22 cellular contexts compared by ENCODE assay signal in genomic region chrX:150762258-150762867, GRCh38.
A peak's percentile ranks its signal among the peaks of the same experiment; 100 is the strongest.
DNase-seq lines count a peak whose midpoint lies in the region; ATAC-seq, FAIRE-seq and TF ChIP-seq lines count a peak whose summit lies in the region.
"Had no signal": no experiment of that assay in that cellular context is flagged by ENCODE, and none has a peak within 500 bp of the region (broad histone marks: within the 10 kb centered on the region; RNA-seq: fewer than 3 reads in every experiment).

No MANE protein-coding gene starts in this region.

- H3K36me3 Mint-ChIP-seq in stimulated activated naive B cell treated with anti-CD40 and anti-IgM and Interleukin-4, amounts not matched to agents 10 μg/mL and 1 μg/mL and 100 μg/mL, for 72 hours, result peaks cover 5 to 24% of the 10 kb centered on the region in 2 donors

- no peak overlapping the region for H2AFZ ChIP-seq in K562 (ENCODE audit: low read depth, low read length)
- H2AFZ ChIP-seq: PC-9 had no signal

- no peaks in the 10 kb centered on the region for H3K9me3 Mint-ChIP-seq in stimulated activated naive B cell treated with anti-CD40 and anti-IgM and Interleukin-4, amounts not matched to agents 10 μg/mL and 1 μg/mL and 100 μg/mL, for 72 hours
- H3K9me3 Mint-ChIP-seq: HFFc6 had no signal

- no peaks in the 10 kb centered on the region for H3K9me1 ChIP-seq in K562 (ENCODE audit: control insufficient read depth, insufficient read depth, low read length)

- intact Hi-C loops in K562 (cut with micrococcal nuclease), result no loop called here

- H3K27me3 ChIP-seq in K562 (ENCODE audit: control insufficient read depth in 2 of 2, insufficient read depth in 2 of 2, low read length in 2 of 2), result no peaks in the 10 kb centered on the region
- H3K27me3 ChIP-seq: SJSA1 had no signal

- peak; percentile 41 for DNase-seq in activated CD8-positive, alpha-beta memory T cell treated with anti-CD3 and anti-CD28 coated beads for 24 hours
- no peak for DNase-seq in activated CD8-positive, alpha-beta memory T cell treated with anti-CD3 and anti-CD28 coated beads, Interleukin-2, amount 50 U/mL, for 4 hours
- DNase-seq in K562 (ENCODE audit: extremely low read depth in 1 of 4, low spot score in 3 of 4) (no peak), left lobe of liver (ENCODE audit: low spot score) (peak; percentile 22), NCI-H2227 treated with DMSO at 0.1 percent for 48 hours (lab: John Stamatoyannopoulos, UW) (no peak), A172 (ENCODE audit: low spot score) (no peak)
- no peak for DNase-seq in stimulated activated naive B cell treated with anti-CD40 and anti-IgM and Interleukin-4, amounts not matched to agents 10 μg/mL and 1 μg/mL and 100 μg/mL, for 72 hours
- DNase-seq: ACHN, H9, HFFc6, KBM-7, NCI-H1105 treated with DMSO at 0.1 percent for 48 hours, NCI-H146, NCI-H1930, NCI-H2107, NCI-H526 treated with DMSO at 0.1 percent for 48 hours, PC-9, Right ventricle myocardium superior had no signal

- no peaks in the 10 kb centered on the region for H4K20me1 ChIP-seq in K562 (replicated peaks; ENCODE audit: control insufficient read depth, insufficient read depth, low read length)

- ATAC-seq in K562 (no peak), left lobe of liver (peak; percentile 9)
- no peak for ATAC-seq in stimulated activated naive B cell treated with anti-CD40 and anti-IgM and Interleukin-4, amounts not matched to agents 10 μg/mL and 1 μg/mL and 100 μg/mL, for 72 hours (replicated peaks)

- no peak overlapping the region; a peak in 1 of 4 replicates for H3K9ac ChIP-seq in K562 (ENCODE audit: insufficient read depth in 1 of 2, low read depth in 2 of 2, low read length in 2 of 2)

- BruUV-seq in K562 (replicated peaks; lab: Mats Ljungman, UMichigan), result no TSS peak

- H3K27ac Mint-ChIP-seq in stimulated activated naive B cell treated with anti-CD40 and anti-IgM and Interleukin-4, amounts not matched to agents 10 μg/mL and 1 μg/mL and 100 μg/mL, for 72 hours, result peak overlapping the region; percentile 66
- H3K27ac Mint-ChIP-seq: HFFc6 had no signal

- H3K4me3 Mint-ChIP-seq in stimulated activated naive B cell treated with anti-CD40 and anti-IgM and Interleukin-4, amounts not matched to agents 10 μg/mL and 1 μg/mL and 100 μg/mL, for 72 hours, result no peak overlapping the region
- H3K4me3 Mint-ChIP-seq: H9, HFFc6 had no signal

- TF ChIP-seq POLR2A in K562 (conservative IDR thresholded peaks at IDR 0.05), result no peak

- no peaks in the 10 kb centered on the region for H3K4me1 Mint-ChIP-seq in stimulated activated naive B cell treated with anti-CD40 and anti-IgM and Interleukin-4, amounts not matched to agents 10 μg/mL and 1 μg/mL and 100 μg/mL, for 72 hours

- CTCF ChIA-PET in K562 (lab: Yijun Ruan, JAX; ENCODE audit: low intra/inter-chr PET ratio), result no interaction called here

- 87% methylated on average over 6 of the region's 29 CpGs for WGBS in K562 (ENCODE audit: insufficient coverage, low coverage, missing lambda C conversion rate)

- in situ Hi-C loops in K562 (cut with MboI), result loop anchor here (25.0 kb wide), 1 partner anchor 925 kb away; the partner anchor contains the start of gene PRRG3

- no peak for TF ChIP-seq CTCF in K562 (IDR thresholded peaks at IDR 0.05 in 2 of 3, conservative IDR thresholded peaks at IDR 0.05 in 1 of 3; ENCODE audit: insufficient read depth in 2 of 3, low read depth in 1 of 3, low read length in 3 of 3)

- H3K9me3 ChIP-seq in K562 (replicated peaks; ENCODE audit: control insufficient read depth, insufficient read depth, low read depth, low read length), result no peaks in the 10 kb centered on the region
- H3K9me3 ChIP-seq: SJSA1 had no signal

- no peak overlapping the region for H3K4me3 ChIP-seq in K562
- H3K4me3 ChIP-seq: PC-9, SJSA1 had no signal

- peaks cover 10% of the 10 kb centered on the region; the same call in 2 of the 3 replicates for H3K36me3 ChIP-seq in K562 (ENCODE audit: control insufficient read depth, insufficient read depth, low read length)
- H3K36me3 ChIP-seq: SJSA1 had no signal

- no peak overlapping the region for H3K27ac ChIP-seq in K562 (ENCODE audit: extremely low read depth, low read depth, low read length)
- H3K27ac ChIP-seq: 22Rv1, PC-9, SJSA1 had no signal

- H3K4me2 ChIP-seq in K562 (ENCODE audit: insufficient read depth, low read length), result no peak overlapping the region
- H3K4me2 ChIP-seq: PC-9 had no signal

- TF ChIP-seq EP300 in K562 (IDR thresholded peaks at IDR 0.05; ENCODE audit: low read length), result no peak

- FAIRE-seq in K562 (lab: Jason Lieb, UNC), result no peak
- FAIRE-seq: D721Med, GM18507 had no signal

- POLR2A ChIA-PET in K562 (lab: Yijun Ruan, JAX), result interaction anchor here (0.8 to 0.9 kb wide), 2 partner anchors 11 to 12 kb away, joined by 3 to 4 read pairs; no protein-coding TSS in a partner anchor

- no peaks in the 10 kb centered on the region for H3K79me2 ChIP-seq in K562 (ENCODE audit: control insufficient read depth, insufficient read depth, low read length)

- peaks cover 10 to 13% of the 10 kb centered on the region in 2 experiments; a peak in 4 of 5 replicates for H3K4me1 ChIP-seq in K562 (replicated peaks in 1 of 2; ENCODE audit: control insufficient read depth in 2 of 2, insufficient read depth in 2 of 2, low read length in 2 of 2)

- TF ChIP-seq RAD21 in K562 (CRISPR knock-in tag; conservative IDR thresholded peaks at IDR 0.05 in 1 of 2, IDR thresholded peaks at IDR 0.05 in 1 of 2), result no peak

- no peaks in the 10 kb centered on the region for H3K27me3 Mint-ChIP-seq in stimulated activated naive B cell treated with anti-CD40 and anti-IgM and Interleukin-4, amounts not matched to agents 10 μg/mL and 1 μg/mL and 100 μg/mL, for 72 hours

TF ChIP-seq in K562, 482 proteins besides CTCF, POLR2A, EP300 and RAD21:
- TF ChIP-seq PHB2 (IDR thresholded peaks at IDR 0.05; ENCODE audit: low read depth), result no peak
- TF ChIP-seq POLR2G (IDR thresholded peaks at IDR 0.05; ENCODE audit: low read depth, low read length), result 0 out of 2 replicates have a peak, but pooled peaks have one; percentile 20
TF ChIP-seq in K562: peak in this region for 1.

Comparison
In these comparisons a context has a peak if more than half of its experiments do, and no peak if none do; other contexts are left out.
1. DNase-seq: peak in activated CD8-positive, alpha-beta memory T cell treated with anti-CD3 and anti-CD28 coated beads for 24 hours (single experiment) and left lobe of liver (single experiment); none in activated CD8-positive, alpha-beta memory T cell treated with anti-CD3 and anti-CD28 coated beads, Interleukin-2, amount 50 U/mL, for 4 hours (single experiment), K562 (0 of 4), stimulated activated naive B cell treated with anti-CD40 and anti-IgM and Interleukin-4, amounts not matched to agents 10 μg/mL and 1 μg/mL and 100 μg/mL, for 72 hours (single experiment), NCI-H2227 treated with DMSO at 0.1 percent for 48 hours (single experiment) and A172 (single experiment).